Comparison of ENCODE assay signal across 8 cellular contexts in genomic region chr15:99566157-99566900, GRCh38. TPM values are rescaled to one million over a fixed set of nuclear protein-coding genes. Genes with fewer than 3 reads are reported as not detected.
A peak's percentile ranks its signal among the peaks of the same experiment; 100 is the strongest.
DNase-seq lines count a peak whose midpoint lies in the region; ATAC-seq, FAIRE-seq and TF ChIP-seq lines count a peak whose summit lies in the region.

No MANE protein-coding gene starts in this region.

- no peak for FAIRE-seq in H54 (lab: Jason Lieb, UNC)

- no peak for TF ChIP-seq CTCF in omental fat pad (IDR thresholded peaks at IDR 0.05)

- peak overlapping the region; percentile 82 for H3K4me2 ChIP-seq in neuronal stem cell (ENCODE audit: insufficient read depth, low read length, poor library complexity, severe bottlenecking)

- H4K8ac ChIP-seq in neuronal stem cell (ENCODE audit: low read depth, low read length), result no peak overlapping the region

- no CpG with 5 or more reads among the region's 69 CpGs for WGBS in neuronal stem cell (ENCODE audit: extremely low coverage in 2 of 2, insufficient read length in 2 of 2, insufficient replicate concordance in 1 of 2), 2 donors

- H3K4ac ChIP-seq in neuronal stem cell (ENCODE audit: low read length), result no peak overlapping the region

- peak overlapping the region; percentile 79 for H3K27ac ChIP-seq in neuronal stem cell (replicated peaks; ENCODE audit: low read length)

- ATAC-seq in omental fat pad (ENCODE audit: low FRiP score), result no peak
- no peak for ATAC-seq in GM18517 (IDR thresholded peaks at IDR 0.05; ENCODE audit: unreplicated experiment)

- H3K18ac ChIP-seq in neuronal stem cell (ENCODE audit: low read length), result peak overlapping the region; percentile 99

- peaks cover 1 to 12% of the 10 kb centered on the region in 2 donors for H3K4me1 ChIP-seq in neuronal stem cell (ENCODE audit: control insufficient read depth in 2 of 2, insufficient read depth in 1 of 2, low read depth in 1 of 2, low read length in 2 of 2)

- H4K91ac ChIP-seq in neuronal stem cell (ENCODE audit: low read depth, low read length, poor library complexity), result no peak overlapping the region

- H3K27me3 ChIP-seq in neuronal stem cell (ENCODE audit: control insufficient read depth in 3 of 3, insufficient read depth in 3 of 3, low read depth in 1 of 3, low read length in 3 of 3), result peaks cover 0 to 2% (median 0%) of the 10 kb centered on the region in 3 experiments

- H3K79me1 ChIP-seq in neuronal stem cell (ENCODE audit: low read depth, low read length), result peaks cover 1% of the 10 kb centered on the region

- H3K9ac ChIP-seq in neuronal stem cell (ENCODE audit: low read depth, low read length, poor library complexity), result peak overlapping the region; percentile 95

- H2AFZ ChIP-seq in neuronal stem cell (ENCODE audit: low read length), result peak overlapping the region; percentile 99

- peaks cover 0 to 3% of the 10 kb centered on the region in 2 donors for H3K36me3 ChIP-seq in neuronal stem cell (replicated peaks in 1 of 2; ENCODE audit: control insufficient read depth in 2 of 2, insufficient read depth in 2 of 2, low read length in 2 of 2)

- H2AK5ac ChIP-seq in neuronal stem cell (ENCODE audit: low read depth, low read length), result no peak overlapping the region

- H3K4me3 ChIP-seq in neuronal stem cell (ENCODE audit: low read length in 2 of 2), result peak overlapping the region; percentile 88

- H3K9me3 ChIP-seq in neuronal stem cell (replicated peaks in 1 of 2; ENCODE audit: control insufficient read depth in 2 of 2, insufficient read depth in 1 of 2, low read depth in 1 of 2, low read length in 2 of 2), result no peaks in the 10 kb centered on the region

- TF ChIP-seq POLR2A in H54 (IDR thresholded peaks at IDR 0.05; ENCODE audit: low read depth, low read length), result no peak

- peak overlapping the region; percentile 95 for H2BK5ac ChIP-seq in neuronal stem cell (ENCODE audit: low read length)

- DNase-seq in GM03348 (ENCODE audit: low spot score) (peak; percentile 65), Kasumi-1 (lab: John Stamatoyannopoulos, UW) (peak; percentile 45 to 49), germinal center (ENCODE audit: low spot score) (peak; percentile 47), neuronal stem cell (ENCODE audit: low spot score) (no peak), omental fat pad (ENCODE audit: low spot score) (no peak), H54 (ENCODE audit: insufficient read length, low spot score) (no peak)
- peak; percentile 45 to 57 for DNase-seq in activated T-cell treated with anti-CD3 and anti-CD28 coated beads, Interleukin-2, amount 50 U/mL, for 48 hours

- peak overlapping the region; percentile 94 for H3K23ac ChIP-seq in neuronal stem cell (ENCODE audit: low read depth, low read length, poor library complexity)

- H2BK15ac ChIP-seq in neuronal stem cell (ENCODE audit: low read length), result no peak overlapping the region

- no peak overlapping the region for H3K14ac ChIP-seq in neuronal stem cell (ENCODE audit: low read length)

- H2BK120ac ChIP-seq in neuronal stem cell (ENCODE audit: low read depth, low read length), result no peak overlapping the region

- H2BK12ac ChIP-seq in neuronal stem cell (ENCODE audit: low read length), result no peak overlapping the region

RNA-seq across cellular contexts. Expression of gene MEF2A, which starts 0.5 kb away (rescaled TPM):
- 15.8 TPM for polyA plus RNA-seq in neuronal stem cell (2013, experiment 1 of 2)
- 15.0 TPM for polyA plus RNA-seq in neuronal stem cell (2013, experiment 2 of 2)
- total RNA-seq in omental fat pad, result 10 to 100 TPM; 47.8 to 74.4 (median 54.0) TPM

Comparison
In these comparisons a context has a peak if more than half of its experiments do, and no peak if none do; other contexts are left out.
1. DNase-seq: peak in GM03348 (single experiment), Kasumi-1 (2 of 2), activated T-cell treated with anti-CD3 and anti-CD28 coated beads, Interleukin-2, amount 50 U/mL, for 48 hours (2 of 2) and germinal center (single experiment); none in neuronal stem cell (single experiment), omental fat pad (single experiment) and H54 (single experiment).